10 cellular contexts compared by ENCODE assay signal in genomic region chr18:10230072-10230471, GRCh38.
A peak's percentile ranks its signal among the peaks of the same experiment; 100 is the strongest.
DNase-seq lines count a peak whose midpoint lies in the region; ATAC-seq and TF ChIP-seq lines count a peak whose summit lies in the region.
"Had no signal": no experiment of that assay in that cellular context is flagged by ENCODE, and none has a peak within 500 bp of the region (broad histone marks: within the 10 kb centered on the region; RNA-seq: fewer than 3 reads in every experiment).

No MANE protein-coding gene starts in this region.

- CTCF ChIA-PET in PC-9 (lab: Charles Lee): no interaction called here

- no peaks in the 10 kb centered on the region for H4K20me1 ChIP-seq in PC-9 (ENCODE audit: insufficient read depth)

- H3K27ac ChIP-seq in PC-9: no peak overlapping the region
- H3K27ac ChIP-seq: HL-60 had no signal

- H3K4me2 ChIP-seq in PC-9: no peak overlapping the region

- TF ChIP-seq CTCF in PC-9 (conservative IDR thresholded peaks at IDR 0.05) (peak; percentile 30; the same call in 1 of the 2 replicates), epithelial cell of esophagus (IDR thresholded peaks at IDR 0.05; ENCODE audit: insufficient read depth, low read depth, low read length, missing control alignments) (peak; percentile 37)

- ATAC-seq in GM21526 (IDR thresholded peaks at IDR 0.05; ENCODE audit: low FRiP score, unreplicated experiment): no peak

- H3K9me3 ChIP-seq in PC-9 (ENCODE audit: insufficient read depth, low read depth): peaks cover 4% of the 10 kb centered on the region

- H3K4me3 ChIP-seq in PC-9: no peak overlapping the region
- H3K4me3 ChIP-seq in epithelial cell of esophagus (ENCODE audit: low read length): no peak overlapping the region

- no peaks in the 10 kb centered on the region for H3K4me1 ChIP-seq in PC-9 (replicated peaks; ENCODE audit: insufficient read depth)

- H3K27me3 ChIP-seq in PC-9 (ENCODE audit: insufficient read depth, low read depth): no peaks in the 10 kb centered on the region

- POLR2A ChIA-PET in PC-9 (lab: Charles Lee; ENCODE audit: unreplicated experiment): no interaction called here

- H3F3A ChIP-seq in PC-9 (ENCODE audit: insufficient read depth, low read depth): 0 out of 2 replicates have a peak, but pooled peaks cover 7% of the 10 kb centered on the region

- intact Hi-C loops in PC-9 (cut with micrococcal nuclease; ENCODE audit: unreplicated experiment): no loop called here

- BruUV-seq in PC-9 (replicated peaks; lab: Mats Ljungman, UMichigan): no TSS peak

- H3K79me2 ChIP-seq in PC-9 (ENCODE audit: low read depth): no peaks in the 10 kb centered on the region

- no peak overlapping the region for H2AFZ ChIP-seq in PC-9

- no peaks in the 10 kb centered on the region for H3K36me3 ChIP-seq in PC-9 (ENCODE audit: low read depth)

- no peaks in the 10 kb centered on the region for H3K9me2 ChIP-seq in PC-9 (ENCODE audit: insufficient read depth)

- DNase-seq in stimulated activated CD4-positive, alpha-beta T cell treated with anti-CD3 and anti-CD28 coated beads, Interleukin-15, amount 100 ng/mL, for 24 hours: peak; percentile 5
- DNase-seq in stimulated activated CD4-positive, alpha-beta T cell treated with anti-CD3 and anti-CD28 coated beads, Interleukin-4, amount 100 ng/mL, for 4 hours: no peak
- DNase-seq in PC-9: peak in 1 of 2 experiments; percentile 77
- peak; percentile 90 for DNase-seq in epithelial cell of esophagus (ENCODE audit: low read depth)
- DNase-seq in stromal cell of bone marrow (ENCODE audit: low read depth): peak; percentile 36
- DNase-seq in NCI-H510A (lab: John Stamatoyannopoulos, UW): no peak
- no peak for DNase-seq in KG1 (lab: John Stamatoyannopoulos, UW)
- DNase-seq: DMS79 had no signal

Comparison
In these comparisons a context has a peak if more than half of its experiments do, and no peak if none do; other contexts are left out.
1. DNase-seq: peak in stimulated activated CD4-positive, alpha-beta T cell treated with anti-CD3 and anti-CD28 coated beads, Interleukin-15, amount 100 ng/mL, for 24 hours (single experiment), epithelial cell of esophagus (single experiment) and stromal cell of bone marrow (single experiment); none in stimulated activated CD4-positive, alpha-beta T cell treated with anti-CD3 and anti-CD28 coated beads, Interleukin-4, amount 100 ng/mL, for 4 hours (0 of 2), NCI-H510A (single experiment) and KG1 (single experiment).